Comparison of ENCODE assay signal across 9 cellular contexts in genomic region chr6:13228264-13229204, GRCh38.
"Had no signal": no experiment of that assay in that cellular context is flagged by ENCODE, and none has a peak within 500 bp of the region (broad histone marks: within the 10 kb centered on the region; RNA-seq: fewer than 3 reads in every experiment).

No MANE protein-coding gene starts in this region.

- H3K36me3 ChIP-seq: colonic mucosa, esophagus squamous epithelium, thyroid gland had no signal

- H3K27me3 ChIP-seq: colonic mucosa, esophagus squamous epithelium, thyroid gland had no signal

- ATAC-seq: left ventricle myocardium superior had no signal

- H3K9me3 ChIP-seq: colonic mucosa, esophagus squamous epithelium, mucosa of descending colon, thyroid gland had no signal

- H3K27ac ChIP-seq: colonic mucosa, esophagus squamous epithelium, thyroid gland had no signal

- H3K4me1 ChIP-seq: colonic mucosa, esophagus squamous epithelium, thyroid gland had no signal

- H3K4me3 ChIP-seq: colonic mucosa, esophagus squamous epithelium, mucosa of descending colon, thyroid gland had no signal

- DNase-seq: central memory CD4-positive, alpha-beta T cell; colonic mucosa; esophagus squamous epithelium; hippocampal formation; left ventricle myocardium superior; mucosa of descending colon; posterior cingulate gyrus; retina had no signal
